In the genomic region with DNA sequence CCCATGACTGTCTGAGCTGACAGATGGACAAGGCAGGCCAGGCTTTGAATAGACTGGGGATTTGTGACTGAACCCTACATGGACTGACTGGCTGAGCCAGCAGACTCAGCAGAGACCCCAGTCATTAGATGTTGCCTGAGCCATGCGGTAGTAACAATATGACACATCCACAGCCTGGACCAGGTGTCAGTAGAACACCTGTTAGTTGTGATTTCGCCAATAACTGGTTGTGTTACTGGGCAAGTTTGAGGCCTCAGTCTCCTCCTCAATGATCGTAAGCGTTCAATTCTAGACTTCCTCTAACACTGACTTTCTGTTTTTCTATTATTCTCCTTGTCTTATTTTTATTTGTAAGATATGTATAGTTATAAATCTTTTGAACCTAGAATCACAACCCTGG, we compare ENCODE assay signal across 35 cellular contexts.
"Had no signal": no experiment of that assay in that cellular context is flagged by ENCODE, and none has a peak within 500 bp of the region (broad histone marks: within the 10 kb centered on the region; RNA-seq: fewer than 3 reads in every experiment).

No MANE protein-coding gene starts in this region.

- ATAC-seq: activated CD4-positive, alpha-beta T cell treated with anti-CD3 and anti-CD28 coated beads for 36 hours; activated CD4-positive, CD25-positive, alpha-beta regulatory T cell treated with anti-CD3 and anti-CD28 coated beads, Interleukin-2, amount 50 U/mL, for 24 hours; activated CD8-positive, alpha-beta T cell treated with anti-CD3 and anti-CD28 coated beads for 36 hours; activated naive CD4-positive, alpha-beta T cell treated with anti-CD3 and anti-CD28 coated beads, Interleukin-2, amount 50 U/mL, for 72 hours; activated T-cell treated with anti-CD3 and anti-CD28 coated beads, Interleukin-2, amount 50 U/mL, for 4 hours; activated T-cell treated with anti-CD3 and anti-CD28 coated beads, Interleukin-2, amount 50 U/mL, for 72 hours; activated T-helper 17 cell treated with anti-CD3 and anti-CD28 coated beads, Interleukin-2, amount 50 U/mL, for 72 hours; body of pancreas; WTC11 had no signal

- H3K4me1 Mint-ChIP-seq: activated CD4-positive, alpha-beta T cell treated with anti-CD3 and anti-CD28 coated beads for 36 hours; activated CD4-positive, alpha-beta T cell treated with anti-CD3 and anti-CD28 coated beads, Interleukin-2, amount 10 ng/mL, durations not matched to agents 7 days and 5 days; activated naive CD8-positive, alpha-beta T cell treated with anti-CD3 and anti-CD28 coated beads for 36 hours; activated T-helper 17 cell treated with anti-CD3 and anti-CD28 coated beads, Interleukin-2, amount 50 U/mL, for 72 hours had no signal

- H3K27ac Mint-ChIP-seq: activated CD4-positive, alpha-beta T cell treated with anti-CD3 and anti-CD28 coated beads for 36 hours; activated CD4-positive, alpha-beta T cell treated with anti-CD3 and anti-CD28 coated beads, Interleukin-2, amount 10 ng/mL, durations not matched to agents 7 days and 5 days; activated CD8-positive, alpha-beta T cell treated with anti-CD3 and anti-CD28 coated beads for 36 hours; activated naive CD4-positive, alpha-beta T cell treated with anti-CD3 and anti-CD28 coated beads for 36 hours; activated naive CD4-positive, alpha-beta T cell treated with anti-CD3 and anti-CD28 coated beads, Interleukin-2, amount 50 U/mL, for 72 hours; activated naive CD8-positive, alpha-beta T cell treated with anti-CD3 and anti-CD28 coated beads for 36 hours; activated T-cell treated with anti-CD3 and anti-CD28 coated beads, Interleukin-2, amount 50 U/mL, for 72 hours; activated T-helper 1 cell treated with anti-CD3 and anti-CD28 coated beads, Interleukin-12 subunit alpha, Interleukin-12 subunit beta, Interleukin-2, Interleukin-4 antibody, amounts not matched to agents 30 ng/mL and 10 ng/mL and 1 ng/mL, durations not matched to agents 14 hours and 24 hours and 36 hours; activated T-helper 17 cell treated with anti-CD3 and anti-CD28 coated beads, Interleukin-2, amount 50 U/mL, for 72 hours; T-helper 1 cell treated with Interleukin-12 subunit alpha and Interleukin-12 subunit beta and Interleukin-4 antibody, amounts not matched to agents 30 μg/mL and 1 μg/mL, for 36 hours; T-helper 2 cell treated with Interferon-gamma antibody and Interleukin-4, amounts not matched to agents 5 μg/mL and 100 μg/mL, for 36 hours; WTC11 had no signal

- H3K4me3 Mint-ChIP-seq: activated CD4-positive, alpha-beta T cell treated with anti-CD3 and anti-CD28 coated beads for 36 hours; activated CD4-positive, alpha-beta T cell treated with anti-CD3 and anti-CD28 coated beads, Interleukin-2, amount 10 ng/mL, durations not matched to agents 7 days and 5 days; activated CD8-positive, alpha-beta T cell treated with anti-CD3 and anti-CD28 coated beads for 36 hours; activated naive CD4-positive, alpha-beta T cell treated with anti-CD3 and anti-CD28 coated beads for 36 hours; activated naive CD8-positive, alpha-beta T cell treated with anti-CD3 and anti-CD28 coated beads for 36 hours; activated T-cell treated with anti-CD3 and anti-CD28 coated beads, Interleukin-2, amount 50 U/mL, for 4 hours; activated T-cell treated with anti-CD3 and anti-CD28 coated beads, Interleukin-2, amount 50 U/mL, for 72 hours; activated T-helper 1 cell treated with anti-CD3 and anti-CD28 coated beads, Interleukin-12 subunit alpha, Interleukin-12 subunit beta, Interleukin-2, Interleukin-4 antibody, amounts not matched to agents 30 ng/mL and 10 ng/mL and 1 ng/mL, durations not matched to agents 14 hours and 24 hours and 36 hours; activated T-helper 17 cell treated with anti-CD3 and anti-CD28 coated beads, Interleukin-2, amount 50 U/mL, for 72 hours; T-helper 1 cell treated with Interleukin-12 subunit alpha and Interleukin-12 subunit beta and Interleukin-4 antibody, amounts not matched to agents 30 μg/mL and 1 μg/mL, for 36 hours; T-helper 2 cell treated with Interferon-gamma antibody and Interleukin-4, amounts not matched to agents 5 μg/mL and 100 μg/mL, for 36 hours; WTC11 had no signal

- H3K27me3 ChIP-seq: adrenal gland, body of pancreas, brain microvascular endothelial cell, breast epithelium had no signal

- H3K27me3 Mint-ChIP-seq: activated naive CD8-positive, alpha-beta T cell treated with anti-CD3 and anti-CD28 coated beads for 36 hours had no signal

- DNase-seq: activated CD4-positive, alpha-beta T cell treated with anti-CD3 and anti-CD28 coated beads for 1 hour; activated CD4-positive, alpha-beta T cell treated with anti-CD3 and anti-CD28 coated beads for 36 hours; activated CD4-positive, alpha-beta T cell treated with anti-CD3 and anti-CD28 coated beads for 48 hours; activated CD4-positive, alpha-beta T cell treated with anti-CD3 and anti-CD28 coated beads, Interleukin-2, amount 10 ng/mL, durations not matched to agents 7 days and 5 days; activated CD4-positive, alpha-beta T cell treated with anti-CD3 and anti-CD28 coated beads, Interleukin-2, amount 50 U/mL, for 48 hours; activated CD4-positive, CD25-positive, alpha-beta regulatory T cell; activated CD8-positive, alpha-beta memory T cell treated with anti-CD3 and anti-CD28 coated beads, Interleukin-2, amount 50 U/mL, for 4 hours; activated CD8-positive, alpha-beta T cell treated with anti-CD3 and anti-CD28 coated beads for 36 hours; activated effector memory CD4-positive, alpha-beta T cell treated with anti-CD3 and anti-CD28 coated beads, Interleukin-2, amount 50 U/mL, for 16 hours; activated gamma-delta T cell treated with Interleukin-2 at 50 U/mL for 16 hours; activated naive CD4-positive, alpha-beta T cell; activated naive CD4-positive, alpha-beta T cell treated with anti-CD3 and anti-CD28 coated beads for 36 hours; activated naive CD4-positive, alpha-beta T cell treated with anti-CD3 and anti-CD28 coated beads, Interleukin-2, amount 50 U/mL, for 16 hours; activated naive CD8-positive, alpha-beta T cell treated with anti-CD3 and anti-CD28 coated beads for 36 hours; activated T-cell treated with anti-CD3 and anti-CD28 coated beads for 4 hours; activated T-cell treated with anti-CD3 and anti-CD28 coated beads, Interleukin-2, amount 50 U/mL, for 1 hour; activated T-cell treated with anti-CD3 and anti-CD28 coated beads, Interleukin-2, amount 50 U/mL, for 4 hours; activated T-cell treated with anti-CD3 and anti-CD28 coated beads, Interleukin-2, amount 50 U/mL, for 72 hours; adrenal gland; amniotic stem cell; aorta; body of pancreas; brain microvascular endothelial cell; central memory CD4-positive, alpha-beta T cell; T-helper 2 cell; T-helper 9 cell had no signal

- H3K36me3 ChIP-seq: adrenal gland, brain microvascular endothelial cell, breast epithelium had no signal

- H3K36me3 Mint-ChIP-seq: activated naive CD4-positive, alpha-beta T cell treated with anti-CD3 and anti-CD28 coated beads, Interleukin-2, amount 50 U/mL, for 72 hours; activated naive CD8-positive, alpha-beta T cell treated with anti-CD3 and anti-CD28 coated beads for 36 hours; WTC11 had no signal

- H3K4me1 ChIP-seq: adrenal gland, body of pancreas, breast epithelium had no signal

- H3K9me3 Mint-ChIP-seq: activated CD4-positive, alpha-beta T cell treated with anti-CD3 and anti-CD28 coated beads, Interleukin-2, amount 10 ng/mL, durations not matched to agents 7 days and 5 days; activated CD8-positive, alpha-beta T cell treated with anti-CD3 and anti-CD28 coated beads for 36 hours; activated naive CD4-positive, alpha-beta T cell treated with anti-CD3 and anti-CD28 coated beads for 36 hours; activated naive CD4-positive, alpha-beta T cell treated with anti-CD3 and anti-CD28 coated beads, Interleukin-2, amount 50 U/mL, for 72 hours; activated naive CD8-positive, alpha-beta T cell treated with anti-CD3 and anti-CD28 coated beads for 36 hours; activated T-cell treated with anti-CD3 and anti-CD28 coated beads, Interleukin-2, amount 50 U/mL, for 4 hours; activated T-cell treated with anti-CD3 and anti-CD28 coated beads, Interleukin-2, amount 50 U/mL, for 72 hours; activated T-helper 1 cell treated with anti-CD3 and anti-CD28 coated beads, Interleukin-12 subunit alpha, Interleukin-12 subunit beta, Interleukin-2, Interleukin-4 antibody, amounts not matched to agents 30 ng/mL and 10 ng/mL and 1 ng/mL, durations not matched to agents 14 hours and 24 hours and 36 hours; activated T-helper 17 cell treated with anti-CD3 and anti-CD28 coated beads, Interleukin-2, amount 50 U/mL, for 72 hours; T-helper 1 cell treated with Interleukin-12 subunit alpha and Interleukin-12 subunit beta and Interleukin-4 antibody, amounts not matched to agents 30 μg/mL and 1 μg/mL, for 36 hours; T-helper 2 cell treated with Interferon-gamma antibody and Interleukin-4, amounts not matched to agents 5 μg/mL and 100 μg/mL, for 36 hours had no signal

- H3K4me3 ChIP-seq: adrenal gland, body of pancreas, breast epithelium had no signal

- H3K27ac ChIP-seq: adrenal gland, body of pancreas, brain microvascular endothelial cell, breast epithelium, VCaP had no signal

- H3K9me3 ChIP-seq: adrenal gland, body of pancreas, breast epithelium had no signal
